ENCODE assay signal across 8 cellular contexts in genomic region chr14:92121207-92121669, GRCh38. TPM values are rescaled to one million over a fixed set of nuclear protein-coding genes. Genes with fewer than 3 reads are reported as not detected.
DNase-seq lines count a peak whose midpoint lies in the region; ATAC-seq and TF ChIP-seq lines count a peak whose summit lies in the region.

No MANE protein-coding gene starts in this region.

- H2BK5ac ChIP-seq in neuronal stem cell (ENCODE audit: low read length) = peak overlapping the region; percentile 40

- H3K18ac ChIP-seq in neuronal stem cell (ENCODE audit: low read length) = peak overlapping the region; percentile 97

- no peak for TF ChIP-seq CTCF in AG10803 (conservative IDR thresholded peaks at IDR 0.05; ENCODE audit: low read length)
- TF ChIP-seq CTCF in VCaP (conservative IDR thresholded peaks at IDR 0.05) = no peak
- TF ChIP-seq CTCF in fibroblast of pulmonary artery (IDR thresholded peaks at IDR 0.05; ENCODE audit: low read length, missing control alignments) = no peak

- no peak overlapping the region for H3K4ac ChIP-seq in neuronal stem cell (ENCODE audit: low read length)

- peak overlapping the region; percentile 5 for H3K23ac ChIP-seq in neuronal stem cell (ENCODE audit: low read depth, low read length, poor library complexity)

- H3K27ac ChIP-seq in VCaP = peak overlapping the region; percentile 97
- H3K27ac ChIP-seq in neuronal stem cell (replicated peaks; ENCODE audit: low read length) = peak overlapping the region; percentile 51

- peak overlapping the region; percentile 89 for H3K14ac ChIP-seq in neuronal stem cell (ENCODE audit: low read length)

- peak overlapping the region; percentile 91 for H3K9ac ChIP-seq in neuronal stem cell (ENCODE audit: low read depth, low read length, poor library complexity)

- H2BK12ac ChIP-seq in neuronal stem cell (ENCODE audit: low read length) = no peak overlapping the region

- no peak overlapping the region for H2BK15ac ChIP-seq in neuronal stem cell (ENCODE audit: low read length)

- H3K36me3 ChIP-seq in neuronal stem cell (replicated peaks in 1 of 2; ENCODE audit: control insufficient read depth in 2 of 2, insufficient read depth in 2 of 2, low read length in 2 of 2) = peaks cover 4 to 67% of the 10 kb centered on the region in 2 donors

- WGBS in neuronal stem cell (ENCODE audit: extremely low coverage in 2 of 2, insufficient read length in 2 of 2, insufficient replicate concordance in 1 of 2), 2 donors = no CpG with 5 or more reads among the region's 36 CpGs

- ATAC-seq in GM18498 (IDR thresholded peaks at IDR 0.05; ENCODE audit: unreplicated experiment) = peak; percentile 17
- ATAC-seq in HG03135 (IDR thresholded peaks at IDR 0.05; ENCODE audit: unreplicated experiment) = peak; percentile 10
- no peak for ATAC-seq in HG03139 (IDR thresholded peaks at IDR 0.05; ENCODE audit: unreplicated experiment)

- no peak overlapping the region for H2BK120ac ChIP-seq in neuronal stem cell (ENCODE audit: low read depth, low read length)

- no peaks in the 10 kb centered on the region for H3K27me3 ChIP-seq in neuronal stem cell (ENCODE audit: control insufficient read depth in 3 of 3, insufficient read depth in 3 of 3, low read depth in 1 of 3, low read length in 3 of 3)

- DNase-seq in AG10803 (ENCODE audit: low read depth) (peak; percentile 38), fibroblast of pulmonary artery (ENCODE audit: low read depth) (peak; percentile 49), neuronal stem cell (ENCODE audit: low spot score) (peak; percentile 20), NCI-H2196 treated with DMSO at 0.1 percent for 48 hours (lab: John Stamatoyannopoulos, UW; ENCODE audit: unreplicated experiment) (no peak)

- no peak overlapping the region for H4K91ac ChIP-seq in neuronal stem cell (ENCODE audit: low read depth, low read length, poor library complexity)

- no peaks in the 10 kb centered on the region for H3K9me3 ChIP-seq in neuronal stem cell (replicated peaks in 1 of 2; ENCODE audit: control insufficient read depth in 2 of 2, insufficient read depth in 1 of 2, low read depth in 1 of 2, low read length in 2 of 2)

- no peak overlapping the region for H2AK5ac ChIP-seq in neuronal stem cell (ENCODE audit: low read depth, low read length)

- H3K79me1 ChIP-seq in neuronal stem cell (ENCODE audit: low read depth, low read length) = peaks cover 4% of the 10 kb centered on the region

- H3K4me2 ChIP-seq in neuronal stem cell (ENCODE audit: insufficient read depth, low read length, poor library complexity, severe bottlenecking) = peak overlapping the region; percentile 43

- H2AFZ ChIP-seq in neuronal stem cell (ENCODE audit: low read length) = peak overlapping the region; percentile 97

- H3K4me3 ChIP-seq in AG10803 (ENCODE audit: low read length) (peak overlapping the region; percentile 96), fibroblast of pulmonary artery (replicated peaks; ENCODE audit: low read depth, low read length) (peak overlapping the region; percentile 94), neuronal stem cell (ENCODE audit: low read length in 2 of 2) (peak overlapping the region; percentile 86 to 88)

- peaks cover 2% of the 10 kb centered on the region in 2 donors for H3K4me1 ChIP-seq in neuronal stem cell (ENCODE audit: control insufficient read depth in 2 of 2, insufficient read depth in 1 of 2, low read depth in 1 of 2, low read length in 2 of 2)

- no peak overlapping the region for H4K8ac ChIP-seq in neuronal stem cell (ENCODE audit: low read depth, low read length)

RNA-seq across cellular contexts. Expression of gene NDUFB1, which starts 0.3 kb away (rescaled TPM):
- 547 TPM for polyA plus RNA-seq in neuronal stem cell (2013, experiment 1 of 2)
- 534 TPM for polyA plus RNA-seq in neuronal stem cell (2013, experiment 2 of 2)

RNA-seq across cellular contexts. Expression of gene CPSF2, which starts 0.5 kb away (rescaled TPM):
- 34.7 TPM for polyA plus RNA-seq in neuronal stem cell (2013, experiment 1 of 2)
- 36.6 TPM for polyA plus RNA-seq in neuronal stem cell (2013, experiment 2 of 2)

RNA-seq across cellular contexts. Expression of gene ATXN3, which starts 14.9 kb away (rescaled TPM):
- polyA plus RNA-seq in neuronal stem cell (2013, experiment 1 of 2) = 18.4 TPM
- 20.3 TPM for polyA plus RNA-seq in neuronal stem cell (2013, experiment 2 of 2)
